Comparison of ENCODE assay signal across 1 cellular context in genomic region chr12:6723607-6724408, GRCh38.
TF ChIP-seq lines count a peak whose summit lies in the region.

Gene COPS7A, plus strand, starts transcription at chr12:6724046. Its CDS starts 611 bp downstream, at chr12:6724657.

TF ChIP-seq in K562, 482 proteins besides CTCF, POLR2A, EP300 and RAD21 (continued from another document and continues in another):
- TF ChIP-seq U2AF1 (optimal IDR thresholded peaks at IDR 0.05; ENCODE audit: low read depth, low read length) (no peak), BRF1 (IDR thresholded peaks at IDR 0.05; ENCODE audit: borderline replicate concordance, extremely low read depth, insufficient read length) (no peak), NKRF (IDR thresholded peaks at IDR 0.05; ENCODE audit: borderline replicate concordance) (peak; percentile 74; the same call in 1 of the 2 replicates), ZNF436 (CRISPR knock-in tag; IDR thresholded peaks at IDR 0.05) (no peak), DPF2 (IDR thresholded peaks at IDR 0.05) (0 out of 2 replicates have a peak, but pooled peaks have one; percentile 10), PBX2 (CRISPR knock-in tag; IDR thresholded peaks at IDR 0.05; ENCODE audit: low read depth) (no peak), PBX2 (tag; conservative IDR thresholded peaks at IDR 0.05; ENCODE audit: low read depth) (peak; percentile 94), ZNF263 (CRISPR knock-in tag; IDR thresholded peaks at IDR 0.05; ENCODE audit: borderline replicate concordance) (0 out of 2 replicates have a peak, but pooled peaks have one; percentile 36), CTBP1 (IDR thresholded peaks at IDR 0.05; ENCODE audit: borderline replicate concordance) (peak; percentile 54; the same call in 1 of the 2 replicates), ZNF175 (CRISPR knock-in tag; IDR thresholded peaks at IDR 0.05; ENCODE audit: low read depth) (no peak), NR2C2 (CRISPR knock-in tag; IDR thresholded peaks at IDR 0.05) (peak; percentile 44; the same call in 1 of the 2 replicates), NR2C2 (tag; IDR thresholded peaks at IDR 0.05) (peak; percentile 91), CHD1 (IDR thresholded peaks at IDR 0.05; ENCODE audit: low read length) (no peak), TBP (optimal IDR thresholded peaks at IDR 0.05; ENCODE audit: low read depth, low read length) (peak; percentile 73), FOSL1 (tag; conservative IDR thresholded peaks at IDR 0.05) (0 out of 2 replicates have a peak, but pooled peaks have one; percentile 20), ARNT (IDR thresholded peaks at IDR 0.05) (peak; percentile 43 to 52; a peak in 2 of 4 replicates), ATF6 (CRISPR knock-in tag; IDR thresholded peaks at IDR 0.05) (peak; percentile 64; the same call in 1 of the 2 replicates), HCFC1 (IDR thresholded peaks at IDR 0.05; ENCODE audit: low read depth, low read length) (peak; percentile 79), ETS1 (conservative IDR thresholded peaks at IDR 0.05; ENCODE audit: control insufficient read depth, low read depth, low read length) (peak; percentile 78; the same call in 1 of the 2 replicates), ZNF511 (CRISPR knock-in tag; IDR thresholded peaks at IDR 0.05) (peak; percentile 44; the same call in 1 of the 2 replicates), TFAM (CRISPR knock-in tag; conservative IDR thresholded peaks at IDR 0.05) (no peak), RREB1 (CRISPR knock-in tag; IDR thresholded peaks at IDR 0.05) (no peak), HMBOX1 (IDR thresholded peaks at IDR 0.05) (no peak), PHF8 (IDR thresholded peaks at IDR 0.05; ENCODE audit: borderline replicate concordance, low read length) (peak; percentile 54; the same call in 1 of the 2 replicates), SRF (CRISPR knock-in tag; IDR thresholded peaks at IDR 0.05) (peak in 1 of 2 experiments; percentile 83; a peak in 2 of 4 replicates), ATF1 (CRISPR knock-in tag; IDR thresholded peaks at IDR 0.05) (no peak), ATF1 (tag; IDR thresholded peaks at IDR 0.05) (peak; percentile 94), DACH1 (IDR thresholded peaks at IDR 0.05; ENCODE audit: partially characterized antibody) (peak; percentile 97), GTF2F1 (IDR thresholded peaks at IDR 0.05; ENCODE audit: low read depth, low read length) (peak; percentile 41; the same call in 1 of the 2 replicates), PRDM10 (IDR thresholded peaks at IDR 0.05; ENCODE audit: partially characterized antibody) (peak; percentile 41), ZNF224 (CRISPR knock-in tag; IDR thresholded peaks at IDR 0.05) (no peak), CXXC5 (CRISPR knock-in tag; IDR thresholded peaks at IDR 0.05) (peak; percentile 93), KLF16 (IDR thresholded peaks at IDR 0.05) (no peak), ZSCAN32 (CRISPR knock-in tag; IDR thresholded peaks at IDR 0.05) (no peak), UBTF (IDR thresholded peaks at IDR 0.05; ENCODE audit: borderline replicate concordance in 1 of 2, low read depth in 2 of 2, low read length in 2 of 2) (peak; percentile 40 to 89; a peak in 2 of 4 replicates), POLR2G (IDR thresholded peaks at IDR 0.05; ENCODE audit: low read depth, low read length) (peak; percentile 87), LARP7 (IDR thresholded peaks at IDR 0.05) (no peak), MTA3 (IDR thresholded peaks at IDR 0.05; ENCODE audit: borderline replicate concordance) (peak; percentile 81)
